ENCODE assay signal across 8 cellular contexts in the genomic region with DNA sequence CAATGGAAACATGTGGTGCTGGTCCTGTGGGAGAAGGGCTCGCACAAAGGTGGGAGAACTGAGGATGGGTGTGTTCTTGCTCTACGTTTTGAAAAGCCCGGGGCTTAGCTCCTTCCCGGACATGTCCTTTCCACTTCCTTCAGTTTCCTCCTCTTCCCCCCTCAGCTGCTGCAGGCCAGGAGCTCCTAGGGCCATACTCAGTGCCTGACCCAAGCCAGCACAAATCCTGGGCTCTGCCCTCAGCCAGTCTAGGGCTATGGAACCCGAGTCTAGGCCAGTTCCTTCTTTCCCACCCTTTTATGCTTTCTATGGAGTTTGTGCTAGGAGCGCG. TPM values are rescaled to one million over a fixed set of nuclear protein-coding genes. Genes with fewer than 3 reads are reported as not detected.
DNase-seq lines count a peak whose midpoint lies in the region; ATAC-seq and TF ChIP-seq lines count a peak whose summit lies in the region.
"Had no signal": no experiment of that assay in that cellular context is flagged by ENCODE, and none has a peak within 500 bp of the region (broad histone marks: within the 10 kb centered on the region; RNA-seq: fewer than 3 reads in every experiment).

No MANE protein-coding gene starts in this region.

- peak overlapping the region; percentile 40 for H3K27ac Mint-ChIP-seq in MCF 10A (ENCODE audit: low read depth, unreplicated experiment)

- peaks cover 7% of the 10 kb centered on the region for H3K4me1 Mint-ChIP-seq in MCF 10A (ENCODE audit: insufficient read depth, unreplicated experiment)

- TF ChIP-seq CTCF in MCF 10A (IDR thresholded peaks at IDR 0.05; ENCODE audit: unreplicated experiment) (no peak), stomach (IDR thresholded peaks at IDR 0.05) (no peak)

- 20% methylated on average over 7 of the region's 7 CpGs for WGBS in HUES64
- WGBS in stomach, 5 donors = 19 to 38% (median 36%) methylated on average over 7 of the region's 7 CpGs

- H3K27me3 ChIP-seq in HUES64 (ENCODE audit: insufficient read depth, low read length) (peaks cover 97% of the 10 kb centered on the region), stomach (peaks cover 4 to 100% (median 92%) of the 10 kb centered on the region in 3 donors)

- intact Hi-C loops in MCF 10A (cut with micrococcal nuclease) = no loop called here
- intact Hi-C loops in stomach (cut with DNase I; ENCODE audit: low total_unique reads) = no loop called here

- no peak for TF ChIP-seq POLR2A in stomach (IDR thresholded peaks at IDR 0.05)

- H3K27ac ChIP-seq in HUES64 (ENCODE audit: low read depth, low read length) (no peak overlapping the region), stomach (peak overlapping the region; percentile 72 to 87 (median 78))
- H3K27ac ChIP-seq: HL-60 had no signal

- no peaks in the 10 kb centered on the region for H3K9me3 ChIP-seq in HUES64 (ENCODE audit: insufficient read depth, low read depth, low read length)
- no peaks in the 10 kb centered on the region for H3K9me3 ChIP-seq in stomach

- H3K4me3 Mint-ChIP-seq in MCF 10A (ENCODE audit: unreplicated experiment) = peak overlapping the region; percentile 89

- DNase-seq in MCF 10A (ENCODE audit: unreplicated experiment) (no peak), left kidney (ENCODE audit: low read depth, low spot score) (peak; percentile 40), stomach (no peak), iPS-NIHi11 (ENCODE audit: low spot score) (no peak)

- H3K27me3 Mint-ChIP-seq in MCF 10A (ENCODE audit: insufficient read depth, unreplicated experiment) = no peaks in the 10 kb centered on the region

- POLR2A ChIA-PET in MCF 10A (lab: Yijun Ruan, JAX) = interaction anchor here (0.6 to 1.0 kb wide), 4 partner anchors 159 to 560 kb away, joined by 3 to 4 read pairs (median 3); no protein-coding TSS in a partner anchor

- peaks cover 24% of the 10 kb centered on the region; the same call in 1 of the 2 replicates for H3K4me1 ChIP-seq in HUES64 (ENCODE audit: insufficient read depth, low read length)
- peaks cover 33 to 66% (median 50%) of the 10 kb centered on the region in 4 donors for H3K4me1 ChIP-seq in stomach

- H3K9ac ChIP-seq in HUES64 (ENCODE audit: low read depth, low read length) = no peak overlapping the region

- H3K4me3 ChIP-seq in HUES64 (ENCODE audit: low read length) = peak overlapping the region; percentile 52
- peak overlapping the region; percentile 52 to 63 (median 58) for H3K4me3 ChIP-seq in stomach

- BruUV-seq in MCF 10A (replicated peaks; lab: Mats Ljungman, UMichigan) = no TSS peak

- H3K36me3 ChIP-seq in HUES64 (ENCODE audit: insufficient read depth, low read length) = no peaks in the 10 kb centered on the region
- no peaks in the 10 kb centered on the region for H3K36me3 ChIP-seq in stomach

- ATAC-seq in GM19397 (IDR thresholded peaks at IDR 0.05; ENCODE audit: unreplicated experiment) = no peak
- ATAC-seq in HG03097 (IDR thresholded peaks at IDR 0.05; ENCODE audit: low FRiP score, unreplicated experiment) = no peak

- no peaks in the 10 kb centered on the region for H3K9me3 Mint-ChIP-seq in MCF 10A (ENCODE audit: unreplicated experiment)

- TF ChIP-seq EP300 in stomach (IDR thresholded peaks at IDR 0.05) = no peak

- CTCF ChIA-PET in MCF 10A (lab: Yijun Ruan, JAX) = interaction anchor here (0.6 kb wide), 2 partner anchors 296 to 460 kb away, joined by 3 read pairs; no protein-coding TSS in a partner anchor

- H3K36me3 Mint-ChIP-seq in MCF 10A (ENCODE audit: insufficient read depth, unreplicated experiment) = peaks cover 12% of the 10 kb centered on the region

RNA-seq across cellular contexts. Expression of gene SIX2, which starts 1.4 kb away (rescaled TPM):
- polyA plus RNA-seq in HUES64 (2013, experiment 1 of 2) = 0.25 TPM
- 0.32 TPM for polyA plus RNA-seq in HUES64 (2013, experiment 2 of 2)
- 0.96 and 1.2 TPM in 2 replicates for total RNA-seq in MCF 10A (2022)
- total RNA-seq in stomach = 10 to 100 TPM in 2 of 5 donors, 1 to 10 TPM in 2, not detected in 1; 2.6 to 17.9 (median 11.0) TPM
- 1 to 10 TPM in 2 of 3 donors, under 1 TPM in 1; 0.20 to 7.5 (median 3.8) TPM for polyA plus RNA-seq in stomach
